In the genomic region with DNA sequence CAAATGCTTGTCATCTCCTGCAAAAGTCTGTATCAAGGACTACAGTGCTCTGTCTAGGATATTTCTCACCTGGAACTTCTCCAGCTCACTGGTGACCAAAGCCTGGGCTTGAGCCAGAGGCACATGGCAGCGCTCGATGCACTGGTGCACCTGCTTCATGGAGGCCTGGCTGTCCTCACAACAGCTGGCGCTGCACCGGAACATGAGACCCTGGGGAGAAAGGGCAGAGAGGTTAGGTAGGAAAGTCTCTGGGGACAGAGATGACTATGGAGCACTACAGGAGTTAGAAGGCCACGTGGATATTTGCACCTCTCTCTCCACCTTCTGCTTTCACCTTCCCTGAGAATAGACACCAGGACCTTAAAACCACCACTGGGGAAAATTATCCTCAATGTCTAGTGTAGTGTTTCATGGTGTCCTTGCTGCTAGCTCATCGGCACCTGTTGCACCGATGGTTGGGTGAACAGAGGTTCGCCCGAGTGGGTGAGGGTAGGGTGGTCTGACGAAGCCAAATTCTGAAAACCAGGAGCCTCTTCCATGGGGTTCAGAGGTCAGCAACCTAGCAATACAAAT, we compare ENCODE assay signal across 8 cellular contexts. TPM values are rescaled to one million over a fixed set of nuclear protein-coding genes. Genes with fewer than 3 reads are reported as not detected.
DNase-seq lines count a peak whose midpoint lies in the region; ATAC-seq and TF ChIP-seq lines count a peak whose summit lies in the region.

No MANE protein-coding gene starts in this region.

- peak overlapping the region; percentile 93 for H3K4me3 Mint-ChIP-seq in GM23338

- H3K36me3 ChIP-seq in GM23338 (ENCODE audit: insufficient read depth) (peaks cover 15% of the 10 kb centered on the region), ascending aorta (peaks cover 5 to 26% of the 10 kb centered on the region in 2 donors), lower lobe of right lung (peaks cover 41% of the 10 kb centered on the region)

- H3K4me2 ChIP-seq in GM23338, result peak overlapping the region; percentile 79

- H3K27ac ChIP-seq in 22Rv1 (peak overlapping the region; percentile 82), GM23338 (ENCODE audit: low read depth) (peak overlapping the region; percentile 91), ascending aorta (peak overlapping the region; percentile 80), lower lobe of right lung (peak overlapping the region; percentile 91)

- peaks cover 26% of the 10 kb centered on the region for H3K4me1 Mint-ChIP-seq in GM23338

- H3K27ac Mint-ChIP-seq in GM23338, result peak overlapping the region; percentile 96

- DNase-seq in GM23338 (ENCODE audit: low spot score), result no peak
- DNase-seq in ascending aorta (ENCODE audit: low spot score in 2 of 2), result no peak
- DNase-seq in lower lobe of right lung, result no peak
- no peak for DNase-seq in RKO (ENCODE audit: low spot score)
- no peak for DNase-seq in GM19240 (ENCODE audit: insufficient read length, low spot score)
- DNase-seq in AG08395 (ENCODE audit: low spot score), result no peak

- peak overlapping the region; percentile 89 for H3K4me3 ChIP-seq in GM23338
- peak overlapping the region; percentile 66 to 84 for H3K4me3 ChIP-seq in ascending aorta
- peak overlapping the region; percentile 100 for H3K4me3 ChIP-seq in lower lobe of right lung

- H3K4me1 ChIP-seq in GM23338 (ENCODE audit: insufficient read depth), result peaks cover 13% of the 10 kb centered on the region
- H3K4me1 ChIP-seq in ascending aorta, result peaks cover 0 to 5% of the 10 kb centered on the region in 2 donors
- H3K4me1 ChIP-seq in lower lobe of right lung, result peaks cover 18% of the 10 kb centered on the region

- peaks cover 18% of the 10 kb centered on the region for H3K27me3 Mint-ChIP-seq in GM23338 (ENCODE audit: insufficient read depth, low read depth, poor library complexity)

- peaks cover 17% of the 10 kb centered on the region; the same call in 1 of the 2 replicates for H3F3A ChIP-seq in GM23338 (replicated peaks; ENCODE audit: low read depth)

- H3K9me3 ChIP-seq in ascending aorta, result no peaks in the 10 kb centered on the region
- no peaks in the 10 kb centered on the region for H3K9me3 ChIP-seq in lower lobe of right lung

- H3K36me3 Mint-ChIP-seq in GM23338 (ENCODE audit: low read depth), result peaks cover 56% of the 10 kb centered on the region

- H3K9me3 Mint-ChIP-seq in GM23338, result peaks cover 17% of the 10 kb centered on the region

- H3K79me2 ChIP-seq in GM23338 (replicated peaks; ENCODE audit: insufficient read depth), result peaks cover 7% of the 10 kb centered on the region

- ATAC-seq in GM23338 (no peak), lower lobe of right lung (no peak), GM18498 (IDR thresholded peaks at IDR 0.05; ENCODE audit: unreplicated experiment) (no peak)

- intact Hi-C loops in ascending aorta (cut with DNase I), result loop anchor here (1.0 to 10.0 kb wide), 5 partner anchors 54 to 1846 kb away; partner anchors contain the start of genes ANKRD53, CYP26B1 and TIA1
- intact Hi-C loops in lower lobe of right lung (cut with DNase I), result loop anchor here (10.0 kb wide), 1 partner anchor 314 kb away; no protein-coding TSS in a partner anchor

- H2AFZ ChIP-seq in GM23338, result peak overlapping the region; percentile 90

- no peaks in the 10 kb centered on the region; the same call in 1 of the 2 replicates for H4K20me1 ChIP-seq in GM23338 (replicated peaks; ENCODE audit: insufficient read depth)

- H3K27me3 ChIP-seq in GM23338 (ENCODE audit: insufficient read depth), result no peaks in the 10 kb centered on the region; the same call in 1 of the 2 replicates
- H3K27me3 ChIP-seq in ascending aorta, result no peaks in the 10 kb centered on the region
- H3K27me3 ChIP-seq in lower lobe of right lung (ENCODE audit: low read depth), result no peaks in the 10 kb centered on the region

- TF ChIP-seq CTCF in 22Rv1 (IDR thresholded peaks at IDR 0.05) (peak; percentile 8), GM23338 (conservative IDR thresholded peaks at IDR 0.05; ENCODE audit: low read depth in 2 of 2) (no peak), ascending aorta (IDR thresholded peaks at IDR 0.05) (no peak), lower lobe of right lung (IDR thresholded peaks at IDR 0.05) (no peak)

- no peaks in the 10 kb centered on the region for H3K9me2 ChIP-seq in GM23338 (ENCODE audit: insufficient read depth)

TF ChIP-seq in GM23338, 12 proteins besides CTCF, POLR2A, EP300 and RAD21 (continues in another document):
- TF ChIP-seq STAT1 (IDR thresholded peaks at IDR 0.05; ENCODE audit: unreplicated experiment), result no peak
- TF ChIP-seq JUNB (IDR thresholded peaks at IDR 0.05; ENCODE audit: unreplicated experiment), result no peak
- no peak for TF ChIP-seq ETS1 (IDR thresholded peaks at IDR 0.05)
- TF ChIP-seq, protein P1, sequence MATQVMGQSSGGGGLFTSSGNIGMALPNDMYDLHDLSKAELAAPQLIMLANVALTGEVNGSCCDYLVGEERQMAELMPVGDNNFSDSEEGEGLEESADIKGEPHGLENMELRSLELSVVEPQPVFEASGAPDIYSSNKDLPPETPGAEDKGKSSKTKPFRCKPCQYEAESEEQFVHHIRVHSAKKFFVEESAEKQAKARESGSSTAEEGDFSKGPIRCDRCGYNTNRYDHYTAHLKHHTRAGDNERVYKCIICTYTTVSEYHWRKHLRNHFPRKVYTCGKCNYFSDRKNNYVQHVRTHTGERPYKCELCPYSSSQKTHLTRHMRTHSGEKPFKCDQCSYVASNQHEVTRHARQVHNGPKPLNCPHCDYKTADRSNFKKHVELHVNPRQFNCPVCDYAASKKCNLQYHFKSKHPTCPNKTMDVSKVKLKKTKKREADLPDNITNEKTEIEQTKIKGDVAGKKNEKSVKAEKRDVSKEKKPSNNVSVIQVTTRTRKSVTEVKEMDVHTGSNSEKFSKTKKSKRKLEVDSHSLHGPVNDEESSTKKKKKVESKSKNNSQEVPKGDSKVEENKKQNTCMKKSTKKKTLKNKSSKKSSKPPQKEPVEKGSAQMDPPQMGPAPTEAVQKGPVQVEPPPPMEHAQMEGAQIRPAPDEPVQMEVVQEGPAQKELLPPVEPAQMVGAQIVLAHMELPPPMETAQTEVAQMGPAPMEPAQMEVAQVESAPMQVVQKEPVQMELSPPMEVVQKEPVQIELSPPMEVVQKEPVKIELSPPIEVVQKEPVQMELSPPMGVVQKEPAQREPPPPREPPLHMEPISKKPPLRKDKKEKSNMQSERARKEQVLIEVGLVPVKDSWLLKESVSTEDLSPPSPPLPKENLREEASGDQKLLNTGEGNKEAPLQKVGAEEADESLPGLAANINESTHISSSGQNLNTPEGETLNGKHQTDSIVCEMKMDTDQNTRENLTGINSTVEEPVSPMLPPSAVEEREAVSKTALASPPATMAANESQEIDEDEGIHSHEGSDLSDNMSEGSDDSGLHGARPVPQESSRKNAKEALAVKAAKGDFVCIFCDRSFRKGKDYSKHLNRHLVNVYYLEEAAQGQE (IDR thresholded peaks at IDR 0.05; ENCODE audit: unreplicated experiment), result no peak

RNA-seq across cellular contexts. Expression of gene FAM136A, which starts 1.0 kb away (rescaled TPM):
- 115 and 122 TPM in 2 replicates for total RNA-seq in GM23338 (2014; rRNA removed; shearing (Covaris generic))
- polyA plus RNA-seq in GM23338 (2016; fragmentation: Nextera tagmentation; extraction: Ambion mirVana), result 133 and 150 TPM in 2 replicates
- total RNA-seq in ascending aorta (2.0 TPM), lower lobe of right lung (19.5 TPM)

RNA-seq across cellular contexts. Expression of gene SNRPG, which starts 7.3 kb away (rescaled TPM):
- total RNA-seq in GM23338 (2014; rRNA removed; shearing (Covaris generic)), result 275 and 450 TPM in 2 replicates
- polyA plus RNA-seq in GM23338 (2016; fragmentation: Nextera tagmentation; extraction: Ambion mirVana), result 1,584 and 1,653 TPM in 2 replicates
- total RNA-seq in ascending aorta (4.0 TPM), lower lobe of right lung (107 TPM)

RNA-seq across cellular contexts. Expression of gene PCYOX1, which starts 42.9 kb away (rescaled TPM):
- 37.0 and 39.4 TPM in 2 replicates for total RNA-seq in GM23338 (2014; rRNA removed; shearing (Covaris generic))
- 18.6 and 19.3 TPM in 2 replicates for polyA plus RNA-seq in GM23338 (2016; fragmentation: Nextera tagmentation; extraction: Ambion mirVana)
- 19.3 TPM for total RNA-seq in ascending aorta
- total RNA-seq in lower lobe of right lung, result 120 TPM

RNA-seq across cellular contexts. Expression of gene TIA1, which starts 52.4 kb away (rescaled TPM):
- total RNA-seq in GM23338 (2014; rRNA removed; shearing (Covaris generic)), result 126 and 179 TPM in 2 replicates
- 101 and 130 TPM in 2 replicates for polyA plus RNA-seq in GM23338 (2016; fragmentation: Nextera tagmentation; extraction: Ambion mirVana)
- 19.3 TPM for total RNA-seq in ascending aorta
- total RNA-seq in lower lobe of right lung, result 118 TPM

Comparison
In these comparisons a context has a peak if more than half of its experiments do, and no peak if none do; other contexts are left out.
1. RNA of gene SNRPG, which starts 7.3 kb away (total RNA-seq): 275 to 450 TPM in GM23338 and 107 TPM in lower lobe of right lung (single experiment); 4.0 TPM in ascending aorta (single experiment); every median in the first group is over 10 times any median in the second.
2. Peak in every context shown above with its lines, with median percentiles within 50 percentile points of each other: H3K27ac ChIP-seq and H3K4me3 ChIP-seq.